In genomic region chr1:113178106-113178505, GRCh38 we compare ENCODE assay signal across 19 cellular contexts.
DNase-seq lines count a peak whose midpoint lies in the region; ATAC-seq and TF ChIP-seq lines count a peak whose summit lies in the region.
"Had no signal": no experiment of that assay in that cellular context is flagged by ENCODE, and none has a peak within 500 bp of the region (broad histone marks: within the 10 kb centered on the region; RNA-seq: fewer than 3 reads in every experiment).

No MANE protein-coding gene starts in this region.

- no peak overlapping the region for H3K27ac Mint-ChIP-seq in stimulated activated effector memory CD8-positive, alpha-beta T cell treated with anti-CD3 and anti-CD28 coated beads, Interleukin-12 subunit alpha, Interleukin-12 subunit beta, amount 100 ng/mL, for 72 hours
- H3K27ac Mint-ChIP-seq: B cell; natural killer cell treated with Interleukin-12 subunit alpha and Interleukin-12 subunit beta and Interleukin-15 and Interleukin-18, amount 100 ng/mL, for 72 hours had no signal

- no peaks in the 10 kb centered on the region for H3K79me2 ChIP-seq in SK-N-SH (ENCODE audit: insufficient read depth)

- no peak for TF ChIP-seq POLR2A in spleen (IDR thresholded peaks at IDR 0.05)

- H3F3A ChIP-seq in SK-N-SH (replicated peaks; ENCODE audit: insufficient read depth) = no peaks in the 10 kb centered on the region

- CTCF ChIA-PET in SK-N-SH (lab: Yijun Ruan, JAX) = no interaction called here

- TF ChIP-seq EP300 in SK-N-SH (IDR thresholded peaks at IDR 0.05; ENCODE audit: borderline replicate concordance in 1 of 2, low read depth in 1 of 2, low read length in 1 of 2) = no peak

- H3K4me3 ChIP-seq in spleen = no peak overlapping the region
- H3K4me3 ChIP-seq in SK-N-SH (ENCODE audit: low read depth in 2 of 2, low read length in 1 of 2) = no peak overlapping the region
- H3K4me3 ChIP-seq: heart left ventricle, prostate gland, smooth muscle cell, tibial nerve had no signal

- TF ChIP-seq CTCF in spleen (IDR thresholded peaks at IDR 0.05 in 8 of 11, conservative IDR thresholded peaks at IDR 0.05 in 3 of 11) (no peak), SK-N-SH (IDR thresholded peaks at IDR 0.05) (no peak)

- H2AFZ ChIP-seq in SK-N-SH (ENCODE audit: low read depth) = no peak overlapping the region

- H3K4me2 ChIP-seq in SK-N-SH = no peak overlapping the region
- H3K4me2 ChIP-seq: smooth muscle cell had no signal

- no peaks in the 10 kb centered on the region for H3K9me2 ChIP-seq in SK-N-SH

- H3K36me3 ChIP-seq in spleen (no peaks in the 10 kb centered on the region), SK-N-SH (replicated peaks in 1 of 2; ENCODE audit: control insufficient read depth in 1 of 2, insufficient read depth in 2 of 2, low read length in 1 of 2) (no peaks in the 10 kb centered on the region)
- H3K36me3 ChIP-seq: heart left ventricle, prostate gland, tibial nerve had no signal

- H3K4me1 Mint-ChIP-seq in stimulated activated effector memory CD8-positive, alpha-beta T cell treated with anti-CD3 and anti-CD28 coated beads, Interleukin-12 subunit alpha, Interleukin-12 subunit beta, amount 100 ng/mL, for 72 hours = no peaks in the 10 kb centered on the region
- H3K4me1 Mint-ChIP-seq: B cell had no signal

- H3K27me3 ChIP-seq in spleen (replicated peaks in 1 of 7) (no peaks in the 10 kb centered on the region), SK-N-SH (ENCODE audit: insufficient read depth) (peaks cover 7% of the 10 kb centered on the region; the same call in 1 of the 2 replicates)
- H3K27me3 ChIP-seq: heart left ventricle, tibial nerve had no signal

- H4K20me1 ChIP-seq in SK-N-SH (ENCODE audit: insufficient read depth) = no peaks in the 10 kb centered on the region

- H3K4me1 ChIP-seq in spleen (no peaks in the 10 kb centered on the region), SK-N-SH (ENCODE audit: control insufficient read depth in 1 of 2, insufficient read depth in 2 of 2, low read depth in 1 of 2, low read length in 1 of 2) (no peaks in the 10 kb centered on the region)
- H3K4me1 ChIP-seq: heart left ventricle, prostate gland, tibial nerve had no signal

- no peak for DNase-seq in stimulated activated effector memory CD8-positive, alpha-beta T cell treated with anti-CD3 and anti-CD28 coated beads, Interleukin-12 subunit alpha, Interleukin-12 subunit beta, amount 100 ng/mL, for 72 hours (ENCODE audit: low spot score in 2 of 2)
- DNase-seq in spleen = no peak
- DNase-seq in AG20443 (ENCODE audit: low spot score) = no peak
- DNase-seq in SK-N-SH = no peak
- no peak for DNase-seq in Right ventricle myocardium superior
- DNase-seq: activated CD8-positive, alpha-beta memory T cell treated with anti-CD3 and anti-CD28 coated beads for 24 hours; Calu3; effector CD4-positive, alpha-beta T cell; heart left ventricle; stimulated activated naive CD4-positive, alpha-beta T cell had no signal

- H3K27ac ChIP-seq in spleen (no peak overlapping the region), SK-N-SH (ENCODE audit: low read depth in 2 of 2, low read length in 1 of 2) (no peak overlapping the region)
- H3K27ac ChIP-seq: heart left ventricle, prostate gland, RWPE1, tibial nerve had no signal

- POLR2A ChIA-PET in SK-N-SH (lab: Yijun Ruan, JAX) = no interaction called here

- H3K9me3 ChIP-seq in spleen (peaks cover 0 to 9% (median 8%) of the 10 kb centered on the region in 8 donors), SK-N-SH (no peaks in the 10 kb centered on the region)
- H3K9me3 ChIP-seq: prostate gland had no signal

- H3K36me3 Mint-ChIP-seq in stimulated activated effector memory CD8-positive, alpha-beta T cell treated with anti-CD3 and anti-CD28 coated beads, Interleukin-12 subunit alpha, Interleukin-12 subunit beta, amount 100 ng/mL, for 72 hours = no peaks in the 10 kb centered on the region
- H3K36me3 Mint-ChIP-seq: natural killer cell treated with Interleukin-12 subunit alpha and Interleukin-12 subunit beta and Interleukin-15 and Interleukin-18, amount 100 ng/mL, for 72 hours had no signal

- no peaks in the 10 kb centered on the region for H3K9me3 Mint-ChIP-seq in stimulated activated effector memory CD8-positive, alpha-beta T cell treated with anti-CD3 and anti-CD28 coated beads, Interleukin-12 subunit alpha, Interleukin-12 subunit beta, amount 100 ng/mL, for 72 hours
- H3K9me3 Mint-ChIP-seq: natural killer cell treated with Interleukin-12 subunit alpha and Interleukin-12 subunit beta and Interleukin-15 and Interleukin-18, amount 100 ng/mL, for 72 hours had no signal

- H3K4me3 Mint-ChIP-seq in stimulated activated effector memory CD8-positive, alpha-beta T cell treated with anti-CD3 and anti-CD28 coated beads, Interleukin-12 subunit alpha, Interleukin-12 subunit beta, amount 100 ng/mL, for 72 hours = no peak overlapping the region
- H3K4me3 Mint-ChIP-seq: B cell; natural killer cell treated with Interleukin-12 subunit alpha and Interleukin-12 subunit beta and Interleukin-15 and Interleukin-18, amount 100 ng/mL, for 72 hours had no signal

- peak; percentile 85 for ATAC-seq in GM19035 (IDR thresholded peaks at IDR 0.05; ENCODE audit: unreplicated experiment)
- peak; percentile 71 for ATAC-seq in HG02571 (IDR thresholded peaks at IDR 0.05; ENCODE audit: unreplicated experiment)
- ATAC-seq in HG03378 (IDR thresholded peaks at IDR 0.05; ENCODE audit: unreplicated experiment) = peak; percentile 47
- peak; percentile 48 for ATAC-seq in stimulated activated effector memory CD8-positive, alpha-beta T cell treated with anti-CD3 and anti-CD28 coated beads, Interleukin-12 subunit alpha, Interleukin-12 subunit beta, amount 100 ng/mL, for 72 hours
- ATAC-seq in Right ventricle myocardium superior (ENCODE audit: poor library complexity) = no peak
- ATAC-seq: heart left ventricle had no signal

- no peak overlapping the region for H3K9ac ChIP-seq in SK-N-SH

- intact Hi-C loops in spleen (cut with DNase I; ENCODE audit: low total_unique reads) (no loop called here), Right ventricle myocardium superior (cut with DNase I) (no loop called here)

- 83 to 96% (median 88%) methylated on average over 3 of the region's 3 CpGs; no CpG with 5 or more reads in 1 of the 5 donors for WGBS in spleen, 5 donors
- 78% methylated on average over 1 of the region's 3 CpGs for whole genome bisulfite sequencing in SK-N-SH (ENCODE audit: low lambda C conversion rate)

- no peak for TF ChIP-seq RAD21 in SK-N-SH (IDR thresholded peaks at IDR 0.05; ENCODE audit: low read length)

TF ChIP-seq in SK-N-SH, 30 proteins besides CTCF, POLR2A, EP300 and RAD21:
- no peak for TF ChIP-seq IRF3 (IDR thresholded peaks at IDR 0.05; ENCODE audit: low read depth, low read length)
- no peak for TF ChIP-seq MXI1 (IDR thresholded peaks at IDR 0.05; ENCODE audit: low read depth, low read length)
- no peak for TF ChIP-seq FOXJ3 (CRISPR knock-in tag; IDR thresholded peaks at IDR 0.05)
